ENCODE assay signal across 13 cellular contexts in the genomic region with DNA sequence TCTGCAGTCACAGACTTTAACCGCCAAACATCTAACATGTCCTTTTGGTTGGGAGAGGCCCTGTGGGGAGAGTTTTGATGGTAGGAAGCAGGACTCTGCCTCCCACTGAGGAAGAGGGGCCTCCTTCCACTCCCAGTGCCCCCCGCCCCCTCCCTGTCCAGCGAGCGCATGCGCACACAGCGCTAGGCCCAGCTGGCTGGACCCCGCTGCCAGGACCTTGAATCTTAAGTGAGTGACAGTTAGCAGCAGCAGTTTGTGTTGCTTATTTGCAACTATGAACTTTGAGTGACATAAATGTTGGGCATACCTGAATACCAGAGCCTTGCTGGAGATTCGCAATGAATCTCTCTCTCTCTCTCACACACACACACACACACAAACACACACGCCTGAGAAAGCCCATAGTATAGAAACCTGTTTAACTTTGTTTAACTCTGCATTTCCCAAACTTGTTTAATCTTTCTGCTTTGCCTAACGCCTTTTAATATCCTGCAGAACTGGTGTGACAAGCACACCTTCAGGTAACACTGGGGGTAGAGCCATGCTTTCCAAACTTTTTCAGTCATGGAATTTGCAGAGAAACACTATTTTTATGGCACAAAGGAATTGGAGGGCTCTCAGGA.
DNase-seq lines count a peak whose midpoint lies in the region; TF ChIP-seq lines count a peak whose summit lies in the region.
"Had no signal": no experiment of that assay in that cellular context is flagged by ENCODE, and none has a peak within 500 bp of the region (broad histone marks: within the 10 kb centered on the region; RNA-seq: fewer than 3 reads in every experiment).

No MANE protein-coding gene starts in this region.

- H3K27ac ChIP-seq in breast epithelium (peak overlapping the region; percentile 7 to 32), mammary epithelial cell (ENCODE audit: insufficient read depth, low read depth, low read length) (no peak overlapping the region), esophagus squamous epithelium (peak overlapping the region; percentile 80 to 92 (median 86))
- H3K27ac ChIP-seq: RWPE1 had no signal

- WGBS in mammary epithelial cell (ENCODE audit: low coverage, missing lambda C conversion rate): 77% methylated on average over 5 of the region's 10 CpGs
- 57 to 66% methylated on average over 4 to 9 of the region's 10 CpGs for WGBS in esophagus squamous epithelium, 2 donors

- in situ Hi-C loops in mammary epithelial cell (cut with MboI; ENCODE audit: low sequenced_read_pairs in 2 of 2): no loop called here
- in situ Hi-C loops in HAP-1 (cut with MboI; ENCODE audit: low sequenced_read_pairs): no loop called here

- no peak overlapping the region for H3K27ac Mint-ChIP-seq in chondrocyte (ENCODE audit: unreplicated experiment)
- H3K27ac Mint-ChIP-seq: CD4-positive, CD25-positive, alpha-beta regulatory T cell had no signal

- H3K4me2 ChIP-seq in mammary epithelial cell (ENCODE audit: insufficient read depth, low read depth, low read length): no peak overlapping the region

- intact Hi-C loops in breast epithelium (cut with DNase I; ENCODE audit: low total_unique reads): no loop called here
- intact Hi-C loops in mammary epithelial cell (cut with micrococcal nuclease): no loop called here
- intact Hi-C loops in esophagus squamous epithelium (cut with DNase I): no loop called here
- intact Hi-C loops in posterior vena cava (cut with DNase I): loop anchor here in 1 of 2 donors (1.0 kb wide), 1 partner anchor 10 kb away; no protein-coding TSS in a partner anchor

- dilution Hi-C loops in mammary epithelial cell (cut with HindIII; ENCODE audit: low sequenced_read_pairs): loop anchor here (5.0 kb wide), 1 partner anchor 67 kb away; no protein-coding TSS in a partner anchor

- H3K9ac ChIP-seq in mammary epithelial cell (ENCODE audit: insufficient read depth, low read length): no peak overlapping the region

- no peaks in the 10 kb centered on the region for H3K79me2 ChIP-seq in mammary epithelial cell (ENCODE audit: insufficient read depth, low read length)

- no peaks in the 10 kb centered on the region for H3K4me1 Mint-ChIP-seq in chondrocyte (ENCODE audit: low read depth)
- H3K4me1 Mint-ChIP-seq: CD4-positive, CD25-positive, alpha-beta regulatory T cell had no signal

- H3K36me3 Mint-ChIP-seq in chondrocyte (ENCODE audit: low read depth): no peaks in the 10 kb centered on the region
- H3K36me3 Mint-ChIP-seq: CD4-positive, CD25-positive, alpha-beta regulatory T cell had no signal

- no peak overlapping the region for H3K4me3 Mint-ChIP-seq in chondrocyte (ENCODE audit: unreplicated experiment)
- H3K4me3 Mint-ChIP-seq: CD4-positive, CD25-positive, alpha-beta regulatory T cell had no signal

- TF ChIP-seq POLR2A in breast epithelium (IDR thresholded peaks at IDR 0.05) (no peak), esophagus squamous epithelium (IDR thresholded peaks at IDR 0.05) (no peak)

- H3K4me3 ChIP-seq in breast epithelium (no peak overlapping the region), mammary epithelial cell (replicated peaks in 1 of 3; ENCODE audit: insufficient read depth in 1 of 3, low read depth in 2 of 3, low read length in 3 of 3) (no peak overlapping the region), esophagus squamous epithelium (no peak overlapping the region), HAP-1 (no peak overlapping the region)

- H3K27me3 Mint-ChIP-seq in chondrocyte (ENCODE audit: low read depth): peaks cover 23% of the 10 kb centered on the region

- H3K4me1 ChIP-seq in breast epithelium (peaks cover 5 to 11% of the 10 kb centered on the region in 2 donors), mammary epithelial cell (ENCODE audit: insufficient read depth, low read length) (peaks cover 25% of the 10 kb centered on the region), esophagus squamous epithelium (peaks cover 26 to 99% (median 46%) of the 10 kb centered on the region in 3 donors), HAP-1 (no peaks in the 10 kb centered on the region)

- no TSS peak for BruUV-seq in mammary epithelial cell (replicated peaks; lab: Mats Ljungman, UMichigan)

- H3K36me3 ChIP-seq in breast epithelium: no peaks in the 10 kb centered on the region
- H3K36me3 ChIP-seq in mammary epithelial cell (ENCODE audit: insufficient read depth, low read length): no peaks in the 10 kb centered on the region
- H3K36me3 ChIP-seq in esophagus squamous epithelium: peaks cover 0 to 18% (median 0%) of the 10 kb centered on the region in 3 donors
- H3K36me3 ChIP-seq in HAP-1 (replicated peaks): no peaks in the 10 kb centered on the region

- DNase-seq in breast epithelium (ENCODE audit: low spot score in 2 of 2) (no peak), mammary epithelial cell (no peak), esophagus squamous epithelium (lab: John Stamatoyannopoulos, UW) (no peak), posterior vena cava (ENCODE audit: low spot score) (peak; percentile 31), GM19238 (ENCODE audit: insufficient read length, low spot score) (no peak), chondrocyte (ENCODE audit: low spot score) (no peak), HAP-1 (ENCODE audit: low spot score in 2 of 2) (no peak)
- DNase-seq: CD4-positive, CD25-positive, alpha-beta regulatory T cell; KBM-7; MM.1S; NCI-H2029; SHP77 had no signal

- H3K9me3 ChIP-seq in breast epithelium (no peaks in the 10 kb centered on the region), mammary epithelial cell (replicated peaks; ENCODE audit: insufficient read depth, low read length) (no peaks in the 10 kb centered on the region), esophagus squamous epithelium (no peaks in the 10 kb centered on the region), HAP-1 (no peaks in the 10 kb centered on the region)

- TF ChIP-seq CTCF in breast epithelium (IDR thresholded peaks at IDR 0.05) (no peak), mammary epithelial cell (conservative IDR thresholded peaks at IDR 0.05 in 1 of 2, IDR thresholded peaks at IDR 0.05 in 1 of 2; ENCODE audit: extremely low read depth in 1 of 2, insufficient read depth in 1 of 2, low read depth in 1 of 2, low read length in 2 of 2) (no peak), esophagus squamous epithelium (IDR thresholded peaks at IDR 0.05) (no peak), chondrocyte (IDR thresholded peaks at IDR 0.05) (no peak)

- CTCF ChIA-PET in mammary epithelial cell (lab: Charles Lee; ENCODE audit: low non-redundant PET): no interaction called here

- H2AFZ ChIP-seq in mammary epithelial cell (ENCODE audit: low read depth, low read length): no peak overlapping the region

- H3K27me3 ChIP-seq in breast epithelium (no peaks in the 10 kb centered on the region), mammary epithelial cell (ENCODE audit: insufficient read depth, low read length) (no peaks in the 10 kb centered on the region), esophagus squamous epithelium (no peaks in the 10 kb centered on the region), HAP-1 (ENCODE audit: low read depth) (peaks cover 1% of the 10 kb centered on the region; the same call in 1 of the 2 replicates)

- H3K9me3 Mint-ChIP-seq in chondrocyte (ENCODE audit: low read depth): no peaks in the 10 kb centered on the region

- H4K20me1 ChIP-seq in mammary epithelial cell (ENCODE audit: insufficient read depth, low read length): no peaks in the 10 kb centered on the region
